ENCODE assay signal across 26 cellular contexts in the genomic region with DNA sequence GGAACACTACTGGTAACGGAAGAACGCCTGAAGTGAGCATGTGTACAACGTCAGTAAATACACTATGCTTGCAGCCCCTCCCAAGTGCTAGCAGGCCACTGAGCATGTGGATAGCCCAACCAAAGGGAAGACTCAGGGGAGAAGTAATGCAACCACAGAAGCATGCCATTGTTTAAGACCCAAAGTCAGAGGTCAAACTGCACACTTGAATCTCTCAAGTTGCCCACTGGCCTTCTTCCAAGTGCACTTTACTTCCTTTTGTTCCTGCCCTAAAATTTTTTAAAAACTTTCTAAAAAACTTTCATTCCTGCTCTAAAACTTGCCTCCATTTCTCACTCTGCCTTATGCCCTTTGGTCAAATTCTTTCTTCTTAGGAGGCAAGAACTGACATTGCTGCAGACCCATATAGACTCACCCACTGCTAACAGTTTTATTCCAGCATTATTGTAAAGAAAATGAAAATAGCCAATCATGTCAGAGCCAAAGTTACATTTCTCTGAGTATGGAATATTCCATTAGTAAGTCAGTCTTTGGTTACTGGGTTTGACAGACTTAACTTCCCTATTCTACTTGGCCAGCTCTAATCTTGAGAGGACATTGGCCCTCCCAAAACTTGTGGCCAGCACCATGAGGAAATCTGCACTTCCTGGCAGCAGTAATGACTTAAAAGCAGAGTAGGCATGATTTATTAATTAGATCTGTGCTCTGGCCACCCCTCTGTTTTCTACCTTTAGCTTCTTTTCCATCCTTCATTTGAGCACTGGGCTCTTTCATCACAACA.
DNase-seq lines count a peak whose midpoint lies in the region; ATAC-seq and TF ChIP-seq lines count a peak whose summit lies in the region.
"Had no signal": no experiment of that assay in that cellular context is flagged by ENCODE, and none has a peak within 500 bp of the region (broad histone marks: within the 10 kb centered on the region; RNA-seq: fewer than 3 reads in every experiment).

No MANE protein-coding gene starts in this region.

- H3K27me3 ChIP-seq in right atrium auricular region: no peaks in the 10 kb centered on the region
- H3K27me3 ChIP-seq: adrenal gland, BLaER1, breast epithelium, MG63 had no signal

- no peak for TF ChIP-seq CTCF in right atrium auricular region (IDR thresholded peaks at IDR 0.05)

- H3K4me1 ChIP-seq in right atrium auricular region: peaks cover 0 to 12% of the 10 kb centered on the region in 2 donors
- H3K4me1 ChIP-seq: BLaER1, breast epithelium, lower lobe of right lung had no signal

- DNase-seq in Right ventricle myocardium superior: no peak
- DNase-seq in right atrium auricular region (ENCODE audit: low spot score): no peak
- DNase-seq in OCI-M1 (lab: John Stamatoyannopoulos, UW): peak; percentile 43
- DNase-seq in fibroblast of peridontal ligament (ENCODE audit: extremely low read depth): peak; percentile 29
- DNase-seq in sciatic nerve (ENCODE audit: low spot score): no peak
- no peak for DNase-seq in activated effector memory CD4-positive, alpha-beta T cell treated with anti-CD3 and anti-CD28 coated beads, Interleukin-2, amount 50 U/mL, for 16 hours
- DNase-seq: activated CD8-positive, alpha-beta memory T cell treated with anti-CD3 and anti-CD28 coated beads, Interleukin-2, amount 50 U/mL, for 48 hours; activated gamma-delta T cell treated with Interleukin-2 at 50 U/mL for 16 hours; Calu3; cortex of kidney; EL; H9; immature natural killer cell; lower lobe of right lung; MG63; NCI-H1694; NCI-H82; occipital lobe; stimulated activated CD4-positive, alpha-beta T cell treated with anti-CD3 and anti-CD28 coated beads, Interleukin-1b, Interleukin-23, amount 100 ng/mL, for 48 hours; stimulated activated naive CD4-positive, alpha-beta T cell had no signal

- no peak overlapping the region for H3K27ac ChIP-seq in right atrium auricular region
- H3K27ac ChIP-seq: BLaER1, breast epithelium, lower lobe of right lung, thoracic aorta had no signal

- intact Hi-C loops in Right ventricle myocardium superior (cut with DNase I): no loop called here
- intact Hi-C loops in sciatic nerve (cut with DNase I): no loop called here

- no peak overlapping the region for H3K4me3 ChIP-seq in right atrium auricular region
- H3K4me3 ChIP-seq: adrenal gland, BLaER1, breast epithelium, lower lobe of right lung, MG63, thoracic aorta had no signal

- no peaks in the 10 kb centered on the region for H3K36me3 ChIP-seq in right atrium auricular region
- H3K36me3 ChIP-seq: adrenal gland, BLaER1, breast epithelium, lower lobe of right lung, MG63, thoracic aorta had no signal

- peak; percentile 71 for ATAC-seq in Right ventricle myocardium superior (ENCODE audit: poor library complexity)
- ATAC-seq in sciatic nerve: peak; percentile 46
- ATAC-seq in GM18498 (IDR thresholded peaks at IDR 0.05; ENCODE audit: unreplicated experiment): no peak
- no peak for ATAC-seq in GM18870 (IDR thresholded peaks at IDR 0.05; ENCODE audit: unreplicated experiment)

- H3K9me3 ChIP-seq in right atrium auricular region: no peaks in the 10 kb centered on the region
- H3K9me3 ChIP-seq: adrenal gland, breast epithelium, lower lobe of right lung, MG63, thoracic aorta had no signal

Comparison
In these comparisons a context has a peak if more than half of its experiments do, and no peak if none do; other contexts are left out.
1. ATAC-seq: peak in Right ventricle myocardium superior (single experiment) and sciatic nerve (single experiment); none in GM18498 (single experiment) and GM18870 (single experiment).
2. DNase-seq: peak in OCI-M1 (single experiment) and fibroblast of peridontal ligament (single experiment); none in Right ventricle myocardium superior (single experiment), right atrium auricular region (single experiment), sciatic nerve (single experiment) and activated effector memory CD4-positive, alpha-beta T cell treated with anti-CD3 and anti-CD28 coated beads, Interleukin-2, amount 50 U/mL, for 16 hours (single experiment).